Comparison of ENCODE assay signal across 1 cellular context in the genomic region with DNA sequence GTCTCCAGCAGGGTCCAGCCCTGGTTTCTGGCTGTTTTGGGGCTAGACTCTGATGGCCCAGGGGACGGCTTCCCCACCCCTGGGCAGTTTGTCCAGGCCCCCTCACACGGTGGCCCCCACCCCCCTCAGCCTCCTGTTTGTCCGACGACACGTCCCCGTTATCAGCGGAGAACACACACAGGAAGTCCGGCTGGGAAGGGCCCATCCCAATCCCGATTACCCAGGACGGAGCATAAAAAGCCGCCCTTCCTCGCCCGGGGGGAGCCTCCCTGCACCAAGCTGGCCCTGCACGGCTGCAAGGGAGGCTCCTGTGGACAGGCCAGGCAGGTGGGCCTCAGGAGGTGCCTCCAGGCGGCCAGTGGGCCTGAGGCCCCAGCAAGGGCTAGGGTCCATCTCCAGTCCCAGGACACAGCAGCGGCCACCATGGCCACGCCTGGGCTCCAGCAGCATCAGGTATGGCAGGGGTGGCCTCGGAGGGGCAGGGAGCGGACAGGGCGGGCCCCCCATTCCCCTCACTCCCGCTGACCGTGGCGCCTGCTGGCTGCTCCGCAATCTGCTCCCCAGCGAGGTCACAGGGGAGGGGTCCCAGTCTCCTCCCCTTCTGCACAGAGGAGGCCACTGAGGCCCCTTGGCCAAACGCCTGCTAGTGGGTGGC.
A peak's percentile ranks its signal among the peaks of the same experiment; 100 is the strongest.
TF ChIP-seq lines count a peak whose summit lies in the region.

TSS of gene EGFL7 (plus strand) at position 261 of the 655 bp plus-strand sequence. CDS start 5,367 bp downstream, outside the sequence.

TF ChIP-seq in K562, 482 proteins besides CTCF, POLR2A, EP300 and RAD21 (continues in another document):
- TF ChIP-seq RBM34 (IDR thresholded peaks at IDR 0.05; ENCODE audit: borderline replicate concordance, insufficient read depth, low read length) (no peak), ZNF77 (CRISPR knock-in tag; IDR thresholded peaks at IDR 0.05) (peak; percentile 89; the same call in 1 of the 2 replicates), SMC3 (conservative IDR thresholded peaks at IDR 0.05; ENCODE audit: insufficient read depth, low read depth, low read length) (no peak), NFIC (IDR thresholded peaks at IDR 0.05) (peak; percentile 81), CC2D1A (IDR thresholded peaks at IDR 0.05) (peak; percentile 74; the same call in 1 of the 2 replicates), POLR2AphosphoS5 (IDR thresholded peaks at IDR 0.05; ENCODE audit: control insufficient read depth, insufficient read depth, low read depth, low read length) (peak; percentile 89), U2AF2 (optimal IDR thresholded peaks at IDR 0.05; ENCODE audit: low read depth, low read length) (no peak), JUND (IDR thresholded peaks at IDR 0.05; ENCODE audit: borderline replicate concordance, low read depth, low read length) (peak; percentile 66), JUND (tag; IDR thresholded peaks at IDR 0.05; ENCODE audit: borderline replicate concordance, low read depth, low read length) (no peak; the same call in 2 of the 3 replicates), MTA3 (IDR thresholded peaks at IDR 0.05; ENCODE audit: borderline replicate concordance) (peak; percentile 98), SREBF1 (IDR thresholded peaks at IDR 0.05; ENCODE audit: borderline replicate concordance, low read depth, low read length) (no peak), PREB (CRISPR knock-in tag; IDR thresholded peaks at IDR 0.05) (no peak), GTF2A2 (tag; IDR thresholded peaks at IDR 0.05) (peak; percentile 68; the same call in 1 of the 2 replicates), ELF1 (tag; IDR thresholded peaks at IDR 0.05) (peak; percentile 58; the same call in 1 of the 2 replicates), PCBP1 (IDR thresholded peaks at IDR 0.05; ENCODE audit: low read depth, low read length, poor library complexity, severe bottlenecking) (peak; percentile 65), ZKSCAN3 (CRISPR knock-in tag; IDR thresholded peaks at IDR 0.05) (no peak), ZFX (CRISPR knock-in tag; IDR thresholded peaks at IDR 0.05) (peak; percentile 86), ZNF449 (CRISPR knock-in tag; IDR thresholded peaks at IDR 0.05) (no peak), ZNF766 (CRISPR knock-in tag; conservative IDR thresholded peaks at IDR 0.05) (peak; percentile 67), PURB (CRISPR knock-in tag; IDR thresholded peaks at IDR 0.05; ENCODE audit: low read depth) (no peak), SMAD1 (IDR thresholded peaks at IDR 0.05; ENCODE audit: low read depth, low read length, partially characterized antibody) (peak; percentile 92), BMI1 (IDR thresholded peaks at IDR 0.05; ENCODE audit: low read length) (no peak), TCFL5 (CRISPR knock-in tag; conservative IDR thresholded peaks at IDR 0.05) (no peak), KAT8 (IDR thresholded peaks at IDR 0.05; ENCODE audit: low read depth) (no peak), MEIS2 (IDR thresholded peaks at IDR 0.05; ENCODE audit: partially characterized antibody) (peak; percentile 26), TAL1 (IDR thresholded peaks at IDR 0.05) (peak; percentile 88), CHD1 (IDR thresholded peaks at IDR 0.05; ENCODE audit: low read length) (peak; percentile 90), ZNF436 (CRISPR knock-in tag; IDR thresholded peaks at IDR 0.05) (peak; percentile 42; the same call in 1 of the 2 replicates), ZNF445 (CRISPR knock-in tag; IDR thresholded peaks at IDR 0.05; ENCODE audit: low read depth) (no peak), MCM2 (IDR thresholded peaks at IDR 0.05; ENCODE audit: low read depth) (no peak), DACH1 (IDR thresholded peaks at IDR 0.05; ENCODE audit: partially characterized antibody) (no peak), ESRRA (IDR thresholded peaks at IDR 0.05; ENCODE audit: borderline replicate concordance, low read depth) (no peak), HDAC2 (IDR thresholded peaks at IDR 0.05) (0 out of 2 replicates have a peak, but pooled peaks have one; percentile 76), RBFOX2 (IDR thresholded peaks at IDR 0.05; ENCODE audit: low read depth, low read length) (peak; percentile 99), ZKSCAN1 (IDR thresholded peaks at IDR 0.05; ENCODE audit: low read depth, low read length) (no peak; the same call in 1 of the 2 replicates), ZNF511 (CRISPR knock-in tag; IDR thresholded peaks at IDR 0.05) (no peak), CREB3 (tag; conservative IDR thresholded peaks at IDR 0.05; ENCODE audit: low read depth) (no peak), NEUROD1 (IDR thresholded peaks at IDR 0.05; ENCODE audit: borderline replicate concordance, low read depth, low read length, partially characterized antibody) (peak; percentile 74), ZNF3 (CRISPR knock-in tag; IDR thresholded peaks at IDR 0.05) (no peak), EWSR1 (IDR thresholded peaks at IDR 0.05; ENCODE audit: borderline replicate concordance, low read depth, partially characterized antibody) (no peak), ATF1 (CRISPR knock-in tag; IDR thresholded peaks at IDR 0.05) (0 out of 2 replicates have a peak, but pooled peaks have one; percentile 24), ATF1 (tag; IDR thresholded peaks at IDR 0.05) (peak; percentile 86), MECOM (CRISPR knock-in tag; IDR thresholded peaks at IDR 0.05) (no peak), PTBP1 (IDR thresholded peaks at IDR 0.05; ENCODE audit: low read depth, low read length) (peak; percentile 79; the same call in 1 of the 2 replicates), HMGN3 (IDR thresholded peaks at IDR 0.05; ENCODE audit: borderline replicate concordance, extremely low read depth, insufficient read length, low read depth, low read length) (peak; percentile 94), RNF2 (IDR thresholded peaks at IDR 0.05) (peak; percentile 90), RAD51 (IDR thresholded peaks at IDR 0.05; ENCODE audit: borderline replicate concordance, low read depth) (0 out of 2 replicates have a peak, but pooled peaks have one; percentile 14), TRIM28 (IDR thresholded peaks at IDR 0.05) (no peak), KLF1 (tag; IDR thresholded peaks at IDR 0.05) (peak; percentile 83; the same call in 1 of the 2 replicates), ADNP (tag; IDR thresholded peaks at IDR 0.05) (no peak), NFE2L1 (tag; IDR thresholded peaks at IDR 0.05; ENCODE audit: borderline replicate concordance, low read depth) (no peak), RCOR1 (IDR thresholded peaks at IDR 0.05; ENCODE audit: borderline replicate concordance in 1 of 2, low read depth in 2 of 2, low read length in 2 of 2) (peak in 1 of 2 experiments; percentile 89; a peak in 2 of 4 replicates)
- TF ChIP-seq, protein P1, sequence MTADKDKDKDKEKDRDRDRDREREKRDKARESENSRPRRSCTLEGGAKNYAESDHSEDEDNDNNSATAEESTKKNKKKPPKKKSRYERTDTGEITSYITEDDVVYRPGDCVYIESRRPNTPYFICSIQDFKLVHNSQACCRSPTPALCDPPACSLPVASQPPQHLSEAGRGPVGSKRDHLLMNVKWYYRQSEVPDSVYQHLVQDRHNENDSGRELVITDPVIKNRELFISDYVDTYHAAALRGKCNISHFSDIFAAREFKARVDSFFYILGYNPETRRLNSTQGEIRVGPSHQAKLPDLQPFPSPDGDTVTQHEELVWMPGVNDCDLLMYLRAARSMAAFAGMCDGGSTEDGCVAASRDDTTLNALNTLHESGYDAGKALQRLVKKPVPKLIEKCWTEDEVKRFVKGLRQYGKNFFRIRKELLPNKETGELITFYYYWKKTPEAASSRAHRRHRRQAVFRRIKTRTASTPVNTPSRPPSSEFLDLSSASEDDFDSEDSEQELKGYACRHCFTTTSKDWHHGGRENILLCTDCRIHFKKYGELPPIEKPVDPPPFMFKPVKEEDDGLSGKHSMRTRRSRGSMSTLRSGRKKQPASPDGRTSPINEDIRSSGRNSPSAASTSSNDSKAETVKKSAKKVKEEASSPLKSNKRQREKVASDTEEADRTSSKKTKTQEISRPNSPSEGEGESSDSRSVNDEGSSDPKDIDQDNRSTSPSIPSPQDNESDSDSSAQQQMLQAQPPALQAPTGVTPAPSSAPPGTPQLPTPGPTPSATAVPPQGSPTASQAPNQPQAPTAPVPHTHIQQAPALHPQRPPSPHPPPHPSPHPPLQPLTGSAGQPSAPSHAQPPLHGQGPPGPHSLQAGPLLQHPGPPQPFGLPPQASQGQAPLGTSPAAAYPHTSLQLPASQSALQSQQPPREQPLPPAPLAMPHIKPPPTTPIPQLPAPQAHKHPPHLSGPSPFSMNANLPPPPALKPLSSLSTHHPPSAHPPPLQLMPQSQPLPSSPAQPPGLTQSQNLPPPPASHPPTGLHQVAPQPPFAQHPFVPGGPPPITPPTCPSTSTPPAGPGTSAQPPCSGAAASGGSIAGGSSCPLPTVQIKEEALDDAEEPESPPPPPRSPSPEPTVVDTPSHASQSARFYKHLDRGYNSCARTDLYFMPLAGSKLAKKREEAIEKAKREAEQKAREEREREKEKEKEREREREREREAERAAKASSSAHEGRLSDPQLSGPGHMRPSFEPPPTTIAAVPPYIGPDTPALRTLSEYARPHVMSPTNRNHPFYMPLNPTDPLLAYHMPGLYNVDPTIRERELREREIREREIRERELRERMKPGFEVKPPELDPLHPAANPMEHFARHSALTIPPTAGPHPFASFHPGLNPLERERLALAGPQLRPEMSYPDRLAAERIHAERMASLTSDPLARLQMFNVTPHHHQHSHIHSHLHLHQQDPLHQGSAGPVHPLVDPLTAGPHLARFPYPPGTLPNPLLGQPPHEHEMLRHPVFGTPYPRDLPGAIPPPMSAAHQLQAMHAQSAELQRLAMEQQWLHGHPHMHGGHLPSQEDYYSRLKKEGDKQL (CRISPR knock-in tag; IDR thresholded peaks at IDR 0.05; ENCODE audit: borderline replicate concordance): no peak
- TF ChIP-seq, protein P2, sequence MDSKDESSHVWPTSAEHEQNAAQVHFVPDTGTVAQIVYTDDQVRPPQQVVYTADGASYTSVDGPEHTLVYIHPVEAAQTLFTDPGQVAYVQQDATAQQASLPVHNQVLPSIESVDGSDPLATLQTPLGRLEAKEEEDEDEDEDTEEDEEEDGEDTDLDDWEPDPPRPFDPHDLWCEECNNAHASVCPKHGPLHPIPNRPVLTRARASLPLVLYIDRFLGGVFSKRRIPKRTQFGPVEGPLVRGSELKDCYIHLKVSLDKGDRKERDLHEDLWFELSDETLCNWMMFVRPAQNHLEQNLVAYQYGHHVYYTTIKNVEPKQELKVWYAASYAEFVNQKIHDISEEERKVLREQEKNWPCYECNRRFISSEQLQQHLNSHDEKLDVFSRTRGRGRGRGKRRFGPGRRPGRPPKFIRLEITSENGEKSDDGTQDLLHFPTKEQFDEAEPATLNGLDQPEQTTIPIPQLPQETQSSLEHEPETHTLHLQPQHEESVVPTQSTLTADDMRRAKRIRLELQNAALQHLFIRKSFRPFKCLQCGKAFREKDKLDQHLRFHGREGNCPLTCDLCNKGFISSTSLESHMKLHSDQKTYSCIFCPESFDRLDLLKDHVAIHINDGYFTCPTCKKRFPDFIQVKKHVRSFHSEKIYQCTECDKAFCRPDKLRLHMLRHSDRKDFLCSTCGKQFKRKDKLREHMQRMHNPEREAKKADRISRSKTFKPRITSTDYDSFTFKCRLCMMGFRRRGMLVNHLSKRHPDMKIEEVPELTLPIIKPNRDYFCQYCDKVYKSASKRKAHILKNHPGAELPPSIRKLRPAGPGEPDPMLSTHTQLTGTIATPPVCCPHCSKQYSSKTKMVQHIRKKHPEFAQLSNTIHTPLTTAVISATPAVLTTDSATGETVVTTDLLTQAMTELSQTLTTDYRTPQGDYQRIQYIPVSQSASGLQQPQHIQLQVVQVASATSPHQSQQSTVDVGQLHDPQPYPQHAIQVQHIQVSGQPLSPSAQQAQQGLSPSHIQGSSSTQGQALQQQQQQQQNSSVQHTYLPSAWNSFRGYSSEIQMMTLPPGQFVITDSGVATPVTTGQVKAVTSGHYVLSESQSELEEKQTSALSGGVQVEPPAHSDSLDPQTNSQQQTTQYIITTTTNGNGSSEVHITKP (IDR thresholded peaks at IDR 0.05; ENCODE audit: partially characterized antibody): peak; percentile 75
- TF ChIP-seq, protein P3, sequence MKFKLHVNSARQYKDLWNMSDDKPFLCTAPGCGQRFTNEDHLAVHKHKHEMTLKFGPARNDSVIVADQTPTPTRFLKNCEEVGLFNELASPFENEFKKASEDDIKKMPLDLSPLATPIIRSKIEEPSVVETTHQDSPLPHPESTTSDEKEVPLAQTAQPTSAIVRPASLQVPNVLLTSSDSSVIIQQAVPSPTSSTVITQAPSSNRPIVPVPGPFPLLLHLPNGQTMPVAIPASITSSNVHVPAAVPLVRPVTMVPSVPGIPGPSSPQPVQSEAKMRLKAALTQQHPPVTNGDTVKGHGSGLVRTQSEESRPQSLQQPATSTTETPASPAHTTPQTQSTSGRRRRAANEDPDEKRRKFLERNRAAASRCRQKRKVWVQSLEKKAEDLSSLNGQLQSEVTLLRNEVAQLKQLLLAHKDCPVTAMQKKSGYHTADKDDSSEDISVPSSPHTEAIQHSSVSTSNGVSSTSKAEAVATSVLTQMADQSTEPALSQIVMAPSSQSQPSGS (CRISPR knock-in tag; IDR thresholded peaks at IDR 0.05): no peak
